In the genomic region with DNA sequence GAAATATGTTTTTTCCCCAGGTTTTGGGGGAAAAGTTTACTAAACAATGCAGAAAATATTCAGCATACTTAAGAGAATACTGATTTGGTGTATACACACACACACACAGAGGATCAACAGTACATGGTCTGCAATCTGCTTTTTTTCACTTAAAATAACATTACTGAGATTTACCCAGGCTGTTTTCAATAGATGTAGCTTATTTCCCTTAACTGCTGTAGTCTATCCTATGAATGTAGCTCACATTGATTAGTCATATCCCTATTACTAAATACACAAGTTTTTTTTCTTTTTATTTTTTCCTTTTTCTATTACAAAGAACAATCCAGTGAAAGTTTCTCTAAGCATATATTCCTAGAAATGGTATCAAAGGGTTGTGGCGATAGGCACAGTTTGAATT, we compare ENCODE assay signal across 19 cellular contexts.
DNase-seq lines count a peak whose midpoint lies in the region; ATAC-seq, FAIRE-seq and TF ChIP-seq lines count a peak whose summit lies in the region.
"Had no signal": no experiment of that assay in that cellular context is flagged by ENCODE, and none has a peak within 500 bp of the region (broad histone marks: within the 10 kb centered on the region; RNA-seq: fewer than 3 reads in every experiment).

No MANE protein-coding gene starts in this region.

- intact Hi-C loops in endothelial cell of umbilical vein (cut with micrococcal nuclease): no loop called here

- no peaks in the 10 kb centered on the region for H3K9me1 ChIP-seq in endothelial cell of umbilical vein (replicated peaks; ENCODE audit: control insufficient read depth, extremely low read depth, insufficient read depth, low read length)

- no peak overlapping the region for H3K4me3 ChIP-seq in endothelial cell of umbilical vein (replicated peaks in 1 of 3; ENCODE audit: insufficient read depth in 1 of 3, low read depth in 1 of 3, low read length in 3 of 3)
- H3K4me3 ChIP-seq: MG63, Peyer's patch had no signal

- no peak for ATAC-seq in HG03135 (IDR thresholded peaks at IDR 0.05; ENCODE audit: unreplicated experiment)
- ATAC-seq: Right ventricle myocardium inferior had no signal

- peaks cover 13% of the 10 kb centered on the region for H3K4me1 ChIP-seq in endothelial cell of umbilical vein (ENCODE audit: control insufficient read depth, extremely low read depth, insufficient read depth, low read length)
- H3K4me1 ChIP-seq: BE2C, Peyer's patch had no signal

- no peaks in the 10 kb centered on the region for H3K27me3 ChIP-seq in endothelial cell of umbilical vein (ENCODE audit: control insufficient read depth in 2 of 2, insufficient read depth in 2 of 2, low read length in 2 of 2)
- H3K27me3 ChIP-seq: BE2C, MG63, Peyer's patch had no signal

- no peak overlapping the region for H3K27ac ChIP-seq in endothelial cell of umbilical vein (ENCODE audit: insufficient read depth, low read depth, low read length)
- H3K27ac ChIP-seq: Peyer's patch had no signal

- no peaks in the 10 kb centered on the region for H3K9me3 ChIP-seq in endothelial cell of umbilical vein (replicated peaks; ENCODE audit: control insufficient read depth, insufficient read depth, low read length)
- H3K9me3 ChIP-seq: BE2C, MG63, Peyer's patch had no signal

- peak overlapping the region; percentile 35 for H3K4me2 ChIP-seq in endothelial cell of umbilical vein (ENCODE audit: insufficient read depth, low read length)

- CTCF ChIA-PET in endothelial cell of umbilical vein (lab: Charles Lee): interaction anchor here (0.9 to 2.0 kb wide), 6 partner anchors 9 to 607 kb away, joined by 3 to 12 read pairs (median 4); no protein-coding TSS in a partner anchor

- TF ChIP-seq POLR2A in endothelial cell of umbilical vein (IDR thresholded peaks at IDR 0.05; ENCODE audit: low read depth, low read length): no peak

- H3K9ac ChIP-seq in endothelial cell of umbilical vein (replicated peaks; ENCODE audit: extremely low read depth, insufficient read depth, low read length): no peak overlapping the region

- H2AFZ ChIP-seq in endothelial cell of umbilical vein (ENCODE audit: low read depth, low read length): no peak overlapping the region

- dilution Hi-C loops in endothelial cell of umbilical vein (cut with MboI; ENCODE audit: extremely low pct_ligation_motif_present, low sequenced_read_pairs): no loop called here

- POLR2A ChIA-PET in endothelial cell of umbilical vein (lab: Charles Lee): no interaction called here

- no peaks in the 10 kb centered on the region for H4K20me1 ChIP-seq in endothelial cell of umbilical vein (replicated peaks; ENCODE audit: control insufficient read depth, extremely low read depth, insufficient read depth, low read length)

- no peak for TF ChIP-seq CTCF in endothelial cell of umbilical vein (IDR thresholded peaks at IDR 0.05; ENCODE audit: extremely low read depth in 1 of 2, insufficient read depth in 1 of 2, low read depth in 1 of 2, low read length in 2 of 2)

- DNase-seq in AG08395 (ENCODE audit: low spot score) (peak; percentile 6), HT1080 (ENCODE audit: low read depth) (peak; percentile 37), endothelial cell of umbilical vein (ENCODE audit: low read depth, low spot score) (peak; percentile 81), iris pigment epithelial cell (ENCODE audit: low read depth) (peak; percentile 52), occipital lobe (lab: John Stamatoyannopoulos, UW) (no peak), G401 (ENCODE audit: low spot score) (no peak), GM03348 (ENCODE audit: low spot score) (no peak)
- DNase-seq: BE2C; CD4-positive, CD25-positive, alpha-beta regulatory T cell; COR-L47; Karpas-422; MG63; NCI-H1092; NCI-H146; NCI-H2081 treated with DMSO at 0.1 percent for 48 hours; Peyer's patch had no signal

- no TSS peak for BruUV-seq in endothelial cell of umbilical vein (replicated peaks; lab: Mats Ljungman, UMichigan)

- peak; percentile 85 for FAIRE-seq in endothelial cell of umbilical vein (lab: Jason Lieb, UNC)
- FAIRE-seq: GM12891 had no signal

- no peaks in the 10 kb centered on the region for H3K79me2 ChIP-seq in endothelial cell of umbilical vein (ENCODE audit: control insufficient read depth, insufficient read depth, low read length)

- in situ Hi-C loops in G401 (cut with HindIII; ENCODE audit: low sequenced_read_pairs): no loop called here

- no peaks in the 10 kb centered on the region for H3K36me3 ChIP-seq in endothelial cell of umbilical vein (ENCODE audit: control insufficient read depth in 2 of 2, extremely low read depth in 1 of 2, insufficient read depth in 2 of 2, low read length in 2 of 2)
- H3K36me3 ChIP-seq: BE2C, MG63, Peyer's patch had no signal

TF ChIP-seq in endothelial cell of umbilical vein, 7 proteins besides CTCF, POLR2A, EP300 and RAD21:
- TF ChIP-seq JUN (IDR thresholded peaks at IDR 0.05; ENCODE audit: borderline replicate concordance, insufficient read depth, insufficient read length, low read depth) (no peak), FOS (IDR thresholded peaks at IDR 0.05; ENCODE audit: borderline replicate concordance, insufficient read depth, low read length) (peak; percentile 76)

Comparison
In these comparisons a context has a peak if more than half of its experiments do, and no peak if none do; other contexts are left out.
1. DNase-seq: peak in AG08395 (single experiment), HT1080 (single experiment), endothelial cell of umbilical vein (single experiment) and iris pigment epithelial cell (single experiment); none in occipital lobe (single experiment), G401 (single experiment) and GM03348 (single experiment).